ENCODE assay signal across 8 cellular contexts in genomic region chr1:50959913-50960844, GRCh38. TPM values are rescaled to one million over a fixed set of nuclear protein-coding genes. Genes with fewer than 3 reads are reported as not detected.
A peak's percentile ranks its signal among the peaks of the same experiment; 100 is the strongest.
DNase-seq lines count a peak whose midpoint lies in the region; ATAC-seq and TF ChIP-seq lines count a peak whose summit lies in the region.

Gene FAF1 (minus strand): TSS chr1:50960267. CDS start chr1:50959811, 456 bp downstream.

- intact Hi-C loops in heart left ventricle (cut with DNase I) = loop anchor here in 3 of 10 donors (1.0 to 10.0 kb wide), 5 partner anchors 8 to 915 kb away; partner anchors contain the start of genes EPS15 (in 1 of the 3) and NRDC (in 1 of the 3)

- H3K9me3 ChIP-seq in heart left ventricle = no peaks in the 10 kb centered on the region

- peaks cover 0 to 37% (median 17%) of the 10 kb centered on the region in 12 donors for H3K4me1 ChIP-seq in heart left ventricle

- TF ChIP-seq CTCF in GM12873 (IDR thresholded peaks at IDR 0.05; ENCODE audit: insufficient read depth, low read depth, low read length, missing control alignments) (peak; percentile 22), heart left ventricle (IDR thresholded peaks at IDR 0.05) (peak in 6 of 12 donors; percentile 13 to 35 (median 20)), type B pancreatic cell (conservative IDR thresholded peaks at IDR 0.05) (peak; percentile 65)

- H3K36me3 Mint-ChIP-seq in type B pancreatic cell = no peaks in the 10 kb centered on the region

- no peaks in the 10 kb centered on the region for H3K27me3 ChIP-seq in heart left ventricle

- 0 to 1% (median 0%) methylated on average over 68 to 80 of the region's 80 CpGs for WGBS in adipose tissue, 3 donors
- 0% methylated on average over 23 to 80 of the region's 80 CpGs for WGBS in heart left ventricle, 4 donors

- H3K4me1 Mint-ChIP-seq in type B pancreatic cell (ENCODE audit: unreplicated experiment) = peaks cover 14% of the 10 kb centered on the region

- H3K9me3 Mint-ChIP-seq in type B pancreatic cell = no peaks in the 10 kb centered on the region

- DNase-seq in NCI-H1105 treated with DMSO at 0.1 percent for 48 hours (lab: John Stamatoyannopoulos, UW) = peak; percentile 97
- DNase-seq in SW480 (ENCODE audit: low spot score) = peak; percentile 96
- peak; percentile 96 to 98 (median 97) for DNase-seq in heart left ventricle
- peak; percentile 93 for DNase-seq in pons (ENCODE audit: low spot score)
- DNase-seq in type B pancreatic cell (ENCODE audit: extremely low spot score, unreplicated experiment) = peak; percentile 97

- H3K27ac Mint-ChIP-seq in type B pancreatic cell = peak within 1 kb of the TSS; percentile 96

- TF ChIP-seq POLR2A in heart left ventricle (IDR thresholded peaks at IDR 0.05) = peak; percentile 37 to 88

- H3K27ac ChIP-seq in adipose tissue (ENCODE audit: low read depth, low read length) = peak within 1 kb of the TSS; percentile 51
- peak within 1 kb of the TSS; percentile 51 to 93 (median 86) for H3K27ac ChIP-seq in heart left ventricle

- ATAC-seq in HG02678 (IDR thresholded peaks at IDR 0.05; ENCODE audit: unreplicated experiment) (peak; percentile 85), heart left ventricle (peak; percentile 96 to 99 (median 99))

- peaks cover 19% of the 10 kb centered on the region for H3K27me3 Mint-ChIP-seq in type B pancreatic cell

- H3K4me3 ChIP-seq in heart left ventricle = peak within 1 kb of the TSS; percentile 44 to 89 (median 75)

- peak within 1 kb of the TSS; percentile 91 for H3K4me3 Mint-ChIP-seq in type B pancreatic cell

- peaks cover 0 to 3% (median 0%) of the 10 kb centered on the region in 9 donors for H3K36me3 ChIP-seq in heart left ventricle

RNA-seq across cellular contexts. Expression of gene FAF1, which starts in this region (rescaled TPM):
- polyA plus RNA-seq in adipose tissue (10 to 100 TPM; 26.5 to 32.8 (median 28.2) TPM), heart left ventricle (10 to 100 TPM; 41.0 to 76.0 TPM)
- total RNA-seq in heart left ventricle (100 to 1,000 TPM in 1 of 9 donors, 10 to 100 TPM in 8; 46.6 to 112 (median 83.6) TPM), type B pancreatic cell (ENCODE audit: low replicate concordance) (49.9 and 60.8 TPM in 2 replicates)

Comparison
In these comparisons a context has a peak if more than half of its experiments do, and no peak if none do; other contexts are left out.
1. Peak in every context shown above with its lines: DNase-seq, ATAC-seq, H3K4me3 ChIP-seq and H3K27ac ChIP-seq.